Comparison of ENCODE assay signal across 12 cellular contexts in the genomic region with DNA sequence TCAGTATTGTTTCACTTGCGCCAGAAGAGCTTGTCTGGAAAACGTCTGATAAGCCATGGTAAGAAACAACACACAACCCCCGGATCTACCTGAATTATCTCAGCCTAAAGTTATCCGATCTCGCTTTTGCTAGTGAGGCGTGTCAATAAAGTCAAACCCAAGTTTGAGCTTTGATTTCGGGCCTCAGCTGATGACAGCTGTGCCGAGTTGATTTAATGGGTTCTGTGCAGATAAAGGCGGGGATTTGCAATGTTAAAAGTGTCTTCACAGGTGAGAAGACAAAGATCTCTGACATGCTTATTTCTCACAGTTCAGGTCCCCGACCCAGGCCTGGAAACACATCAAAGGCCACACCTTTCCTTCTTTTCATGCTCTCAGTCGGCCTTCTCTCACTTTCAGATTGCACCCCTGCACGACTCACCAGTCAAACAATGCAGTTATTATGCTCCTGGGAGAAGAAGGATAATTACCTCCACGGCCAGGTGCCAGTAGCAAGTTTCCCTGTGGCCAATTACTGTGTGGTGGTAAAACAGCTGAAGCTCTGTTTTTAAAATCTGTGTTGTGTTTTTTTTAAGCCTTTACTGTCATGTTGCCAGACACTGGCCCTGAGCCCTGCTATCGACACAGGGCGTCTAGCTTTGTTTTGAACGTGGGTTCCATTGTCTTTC.
DNase-seq lines count a peak whose midpoint lies in the region; ATAC-seq and TF ChIP-seq lines count a peak whose summit lies in the region.
"Had no signal": no experiment of that assay in that cellular context is flagged by ENCODE, and none has a peak within 500 bp of the region (broad histone marks: within the 10 kb centered on the region; RNA-seq: fewer than 3 reads in every experiment).

No MANE protein-coding gene starts in this region.

- H4K20me1 ChIP-seq in smooth muscle cell (ENCODE audit: low read depth), result no peaks in the 10 kb centered on the region

- H3K9ac ChIP-seq in smooth muscle cell (ENCODE audit: low read depth), result no peak overlapping the region

- ATAC-seq in activated T-helper 17 cell treated with anti-CD3 and anti-CD28 coated beads, Interleukin-2, amount 50 U/mL, for 72 hours (replicated peaks), result no peak

- H3K4me3 Mint-ChIP-seq in activated CD4-positive, alpha-beta memory T cell treated with anti-CD3 and anti-CD28 coated beads for 36 hours, result no peak overlapping the region
- no peak overlapping the region for H3K4me3 Mint-ChIP-seq in activated T-helper 17 cell treated with anti-CD3 and anti-CD28 coated beads, Interleukin-2, amount 50 U/mL, for 72 hours

- H3K4me1 ChIP-seq in esophagus (ENCODE audit: control insufficient read depth in 2 of 2, insufficient read depth in 2 of 2, low read length in 1 of 2) (no peaks in the 10 kb centered on the region), smooth muscle cell (ENCODE audit: low read depth) (peaks cover 10% of the 10 kb centered on the region)

- H3F3A ChIP-seq in smooth muscle cell (ENCODE audit: low read depth), result no peaks in the 10 kb centered on the region

- WGBS in esophagus, 2 donors, result 37 to 43% methylated on average over 16 of the region's 16 CpGs
- 55% methylated on average over 16 of the region's 16 CpGs for WGBS in smooth muscle cell (ENCODE audit: low lambda C conversion rate)

- no peak overlapping the region for H3K4me2 ChIP-seq in smooth muscle cell

- H3K9me3 ChIP-seq in esophagus (ENCODE audit: control insufficient read depth in 2 of 2, insufficient read depth in 1 of 2, low read depth in 1 of 2, low read length in 1 of 2), result no peaks in the 10 kb centered on the region
- H3K9me3 ChIP-seq in smooth muscle cell (replicated peaks; ENCODE audit: low read depth), result no peaks in the 10 kb centered on the region

- CTCF ChIA-PET in activated CD4-positive, alpha-beta memory T cell treated with anti-CD3 and anti-CD28 coated beads for 36 hours (lab: Charles Lee), result no interaction called here

- POLR2A ChIA-PET in activated CD4-positive, alpha-beta memory T cell treated with anti-CD3 and anti-CD28 coated beads for 36 hours (lab: Charles Lee), result no interaction called here

- H3K36me3 Mint-ChIP-seq in activated CD4-positive, alpha-beta memory T cell treated with anti-CD3 and anti-CD28 coated beads for 36 hours, result no peaks in the 10 kb centered on the region
- no peaks in the 10 kb centered on the region for H3K36me3 Mint-ChIP-seq in activated T-helper 17 cell treated with anti-CD3 and anti-CD28 coated beads, Interleukin-2, amount 50 U/mL, for 72 hours (ENCODE audit: low read depth)

- TF ChIP-seq CTCF in smooth muscle cell (IDR thresholded peaks at IDR 0.05; ENCODE audit: borderline replicate concordance, insufficient read depth, poor library complexity, severe bottlenecking), result no peak

- no peaks in the 10 kb centered on the region for H3K9me3 Mint-ChIP-seq in activated CD4-positive, alpha-beta memory T cell treated with anti-CD3 and anti-CD28 coated beads for 36 hours
- H3K9me3 Mint-ChIP-seq in activated T-helper 17 cell treated with anti-CD3 and anti-CD28 coated beads, Interleukin-2, amount 50 U/mL, for 72 hours, result no peaks in the 10 kb centered on the region

- intact Hi-C loops in activated CD4-positive, alpha-beta memory T cell treated with anti-CD3 and anti-CD28 coated beads for 36 hours (cut with micrococcal nuclease), result no loop called here

- no peak overlapping the region for H3K27ac Mint-ChIP-seq in activated CD4-positive, alpha-beta memory T cell treated with anti-CD3 and anti-CD28 coated beads for 36 hours
- no peak overlapping the region for H3K27ac Mint-ChIP-seq in activated T-helper 17 cell treated with anti-CD3 and anti-CD28 coated beads, Interleukin-2, amount 50 U/mL, for 72 hours

- peak overlapping the region in 1 of 2 donors; percentile 15 for H3K4me3 ChIP-seq in esophagus (ENCODE audit: low read depth in 1 of 2, low read length in 2 of 2)
- H3K4me3 ChIP-seq in smooth muscle cell, result no peak overlapping the region

- peaks cover 2% of the 10 kb centered on the region for H3K27me3 Mint-ChIP-seq in activated CD4-positive, alpha-beta memory T cell treated with anti-CD3 and anti-CD28 coated beads for 36 hours
- no peaks in the 10 kb centered on the region for H3K27me3 Mint-ChIP-seq in activated T-helper 17 cell treated with anti-CD3 and anti-CD28 coated beads, Interleukin-2, amount 50 U/mL, for 72 hours

- H3K4me1 Mint-ChIP-seq in activated CD4-positive, alpha-beta memory T cell treated with anti-CD3 and anti-CD28 coated beads for 36 hours (ENCODE audit: low read depth), result peaks cover 7% of the 10 kb centered on the region
- peaks cover 5% of the 10 kb centered on the region for H3K4me1 Mint-ChIP-seq in activated T-helper 17 cell treated with anti-CD3 and anti-CD28 coated beads, Interleukin-2, amount 50 U/mL, for 72 hours

- H3K27me3 ChIP-seq in esophagus (ENCODE audit: control insufficient read depth in 1 of 2, insufficient read depth in 2 of 2, low read length in 2 of 2), result no peaks in the 10 kb centered on the region
- H3K27me3 ChIP-seq in smooth muscle cell (ENCODE audit: low read depth), result no peaks in the 10 kb centered on the region

- peak overlapping the region; percentile 19 for H2AFZ ChIP-seq in smooth muscle cell (ENCODE audit: low read depth)

- no peaks in the 10 kb centered on the region for H3K36me3 ChIP-seq in esophagus (ENCODE audit: control insufficient read depth in 2 of 2, insufficient read depth in 2 of 2, low read length in 1 of 2)
- H3K36me3 ChIP-seq in smooth muscle cell (ENCODE audit: low read depth), result no peaks in the 10 kb centered on the region

- H3K27ac ChIP-seq in esophagus (ENCODE audit: low read depth in 2 of 2, low read length in 1 of 2), result peak overlapping the region; percentile 24 to 71
- H3K27ac ChIP-seq in smooth muscle cell (ENCODE audit: low read depth), result peak overlapping the region; percentile 75

- no peaks in the 10 kb centered on the region for H3K79me2 ChIP-seq in smooth muscle cell (ENCODE audit: low read depth)

- DNase-seq in NCI-H2227 (lab: John Stamatoyannopoulos, UW; ENCODE audit: unreplicated experiment), result peak; percentile 1
- no peak for DNase-seq in NCI-H2227 treated with DMSO at 0.1 percent for 48 hours (lab: John Stamatoyannopoulos, UW)
- peak; percentile 53 for DNase-seq in NCI-H2196 treated with DMSO at 0.1 percent for 48 hours (lab: John Stamatoyannopoulos, UW; ENCODE audit: unreplicated experiment)
- DNase-seq in smooth muscle cell (lab: John Stamatoyannopoulos, UW; ENCODE audit: unreplicated experiment), result no peak
- DNase-seq in activated CD4-positive, alpha-beta memory T cell treated with anti-CD3 and anti-CD28 coated beads for 36 hours, result no peak
- DNase-seq in AG20443 (ENCODE audit: low spot score), result no peak
- DNase-seq: 8988T; activated naive CD4-positive, alpha-beta T cell treated with anti-CD3 and anti-CD28 coated beads, Interleukin-2, amount 50 U/mL, for 16 hours; effector CD4-positive, alpha-beta T cell; retina had no signal

Comparison
In these comparisons a context has a peak if more than half of its experiments do, and no peak if none do; other contexts are left out.
1. DNase-seq: peak in NCI-H2227 (single experiment) and NCI-H2196 treated with DMSO at 0.1 percent for 48 hours (single experiment); none in NCI-H2227 treated with DMSO at 0.1 percent for 48 hours (single experiment), smooth muscle cell (single experiment), activated CD4-positive, alpha-beta memory T cell treated with anti-CD3 and anti-CD28 coated beads for 36 hours (single experiment) and AG20443 (single experiment).